21 cellular contexts compared by ENCODE assay signal in the genomic region with DNA sequence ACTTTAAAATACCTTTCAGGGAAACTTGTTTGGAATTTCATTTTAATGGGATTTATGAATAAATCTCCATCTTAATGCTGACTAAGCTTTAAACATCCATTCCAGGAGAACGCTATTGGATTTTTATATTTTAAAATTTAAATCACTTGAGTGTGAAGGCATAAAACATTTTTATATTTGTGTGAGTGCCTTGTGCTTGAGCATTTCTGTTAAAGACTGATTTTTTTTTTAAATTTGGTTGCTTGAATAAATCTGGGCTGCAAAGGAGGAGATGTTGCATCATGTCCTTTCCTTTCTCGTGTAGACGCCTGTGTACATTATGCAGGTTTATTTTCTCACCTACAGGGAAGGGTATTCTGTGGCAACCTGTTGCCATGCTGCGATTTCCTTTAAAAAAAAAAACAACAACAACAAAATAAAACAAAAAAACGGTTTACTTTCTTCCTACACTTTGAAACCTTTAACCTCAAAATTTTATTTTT.
"Had no signal": no experiment of that assay in that cellular context is flagged by ENCODE, and none has a peak within 500 bp of the region (broad histone marks: within the 10 kb centered on the region; RNA-seq: fewer than 3 reads in every experiment).

No MANE protein-coding gene starts in this region.

- H3K9me3 ChIP-seq: adrenal gland, sigmoid colon, spleen, thoracic aorta, upper lobe of left lung had no signal

- H3K27ac Mint-ChIP-seq: activated CD4-positive, alpha-beta T cell treated with anti-CD3 and anti-CD28 coated beads, Interleukin-2, amount 10 ng/mL, durations not matched to agents 7 days and 5 days; activated CD8-positive, alpha-beta T cell treated with anti-CD3 and anti-CD28 coated beads, Interleukin-2, amount 10 ng/mL, durations not matched to agents 7 days and 5 days; activated naive CD4-positive, alpha-beta T cell treated with anti-CD3 and anti-CD28 coated beads, Interleukin-2, amount 50 U/mL, for 72 hours; activated T-cell treated with anti-CD3 and anti-CD28 coated beads, Interleukin-2, amount 50 U/mL, for 24 hours; stimulated activated naive B cell treated with anti-CD40 and anti-IgM and Interleukin-4, amounts not matched to agents 10 μg/mL and 1 μg/mL and 100 μg/mL, for 72 hours had no signal

- H3K4me3 ChIP-seq: adrenal gland, cardiac muscle cell, sigmoid colon, spleen, thoracic aorta, upper lobe of left lung had no signal

- DNase-seq: activated CD4-positive, alpha-beta T cell treated with anti-CD3 and anti-CD28 coated beads, Interleukin-2, amount 10 ng/mL, durations not matched to agents 7 days and 5 days; activated CD8-positive, alpha-beta T cell treated with anti-CD3 and anti-CD28 coated beads, Interleukin-2, amount 10 ng/mL, durations not matched to agents 7 days and 5 days; activated gamma-delta T cell treated with Interleukin-2 at 50 U/mL for 16 hours; activated T-cell treated with anti-CD3 and anti-CD28 coated beads, Interleukin-2, amount 50 U/mL, for 24 hours; adrenal gland; foreskin fibroblast; hippocampal formation; kidney; sigmoid colon; spleen; stimulated activated naive B cell treated with anti-CD40 and anti-IgM and Interleukin-4, amounts not matched to agents 10 μg/mL and 1 μg/mL and 100 μg/mL, for 72 hours; T-helper 1 cell; T1000; upper lobe of left lung had no signal

- H3K36me3 Mint-ChIP-seq: activated naive CD4-positive, alpha-beta T cell treated with anti-CD3 and anti-CD28 coated beads, Interleukin-2, amount 50 U/mL, for 72 hours; stimulated activated naive B cell treated with anti-CD40 and anti-IgM and Interleukin-4, amounts not matched to agents 10 μg/mL and 1 μg/mL and 100 μg/mL, for 72 hours had no signal

- H3K9ac ChIP-seq: parathyroid adenoma had no signal

- H3K4me3 Mint-ChIP-seq: activated CD4-positive, alpha-beta T cell treated with anti-CD3 and anti-CD28 coated beads, Interleukin-2, amount 10 ng/mL, durations not matched to agents 7 days and 5 days; activated CD8-positive, alpha-beta T cell treated with anti-CD3 and anti-CD28 coated beads, Interleukin-2, amount 10 ng/mL, durations not matched to agents 7 days and 5 days; activated T-cell treated with anti-CD3 and anti-CD28 coated beads, Interleukin-2, amount 50 U/mL, for 24 hours; stimulated activated naive B cell treated with anti-CD40 and anti-IgM and Interleukin-4, amounts not matched to agents 10 μg/mL and 1 μg/mL and 100 μg/mL, for 72 hours had no signal

- H3K4me1 Mint-ChIP-seq: activated CD4-positive, alpha-beta T cell treated with anti-CD3 and anti-CD28 coated beads, Interleukin-2, amount 10 ng/mL, durations not matched to agents 7 days and 5 days; stimulated activated naive B cell treated with anti-CD40 and anti-IgM and Interleukin-4, amounts not matched to agents 10 μg/mL and 1 μg/mL and 100 μg/mL, for 72 hours had no signal

- H3K27ac ChIP-seq: adrenal gland, cardiac muscle cell, epithelial cell of prostate, parathyroid adenoma, sigmoid colon, spleen, thoracic aorta, upper lobe of left lung had no signal

- H3K27me3 ChIP-seq: adrenal gland, cardiac muscle cell, sigmoid colon, spleen, upper lobe of left lung had no signal

- ATAC-seq: activated CD4-positive, CD25-positive, alpha-beta regulatory T cell treated with anti-CD3 and anti-CD28 coated beads, Interleukin-2, amount 50 U/mL, for 24 hours; activated CD8-positive, alpha-beta T cell treated with anti-CD3 and anti-CD28 coated beads, Interleukin-2, amount 10 ng/mL, durations not matched to agents 7 days and 5 days; activated naive CD4-positive, alpha-beta T cell treated with anti-CD3 and anti-CD28 coated beads, Interleukin-2, amount 50 U/mL, for 72 hours; left lobe of liver; stimulated activated naive B cell treated with anti-CD40 and anti-IgM and Interleukin-4, amounts not matched to agents 10 μg/mL and 1 μg/mL and 100 μg/mL, for 72 hours had no signal

- H3K9me3 Mint-ChIP-seq: activated CD4-positive, alpha-beta T cell treated with anti-CD3 and anti-CD28 coated beads, Interleukin-2, amount 10 ng/mL, durations not matched to agents 7 days and 5 days; activated T-cell treated with anti-CD3 and anti-CD28 coated beads, Interleukin-2, amount 50 U/mL, for 24 hours; stimulated activated naive B cell treated with anti-CD40 and anti-IgM and Interleukin-4, amounts not matched to agents 10 μg/mL and 1 μg/mL and 100 μg/mL, for 72 hours had no signal

- H3K4me1 ChIP-seq: adrenal gland, spleen, upper lobe of left lung had no signal
